Comparison of ENCODE assay signal across 1 cellular context in the genomic region with DNA sequence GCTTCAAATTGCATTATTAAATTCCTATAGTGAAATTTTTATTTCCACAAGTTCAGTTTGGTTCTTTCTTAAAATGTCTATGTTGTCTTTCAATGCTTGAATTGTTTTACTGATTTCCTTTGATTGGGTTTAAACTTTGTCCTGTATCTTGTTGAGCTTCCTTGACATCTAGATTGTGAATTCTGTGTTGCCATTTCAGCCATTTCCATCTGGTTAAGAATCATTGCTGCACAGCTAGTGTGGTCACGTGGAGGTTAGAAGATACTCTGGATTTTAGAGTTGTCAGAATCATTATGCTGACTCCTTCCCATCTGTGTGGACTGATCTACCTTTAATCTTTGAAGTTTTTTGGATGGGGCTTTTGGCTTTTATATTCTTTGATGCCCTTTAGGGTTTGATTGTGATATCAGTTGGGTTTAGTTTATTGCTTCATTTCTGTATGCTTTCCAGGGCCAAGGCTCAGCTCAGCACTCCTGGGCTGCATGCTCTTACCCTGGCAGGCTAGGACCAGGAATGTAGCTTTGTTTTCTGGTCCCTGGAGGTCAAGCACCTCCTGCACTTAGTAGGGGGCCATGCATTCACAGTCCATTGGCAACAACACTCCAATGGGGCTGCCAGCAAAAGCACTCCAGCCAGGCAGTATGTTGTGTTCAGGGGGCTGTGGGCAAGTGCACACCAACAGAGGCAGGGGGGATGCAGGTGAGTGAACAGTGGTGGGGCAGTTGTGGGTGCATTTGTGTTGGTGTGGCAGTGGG.
TF ChIP-seq lines count a peak whose summit lies in the region.

No MANE protein-coding gene starts in this region.

TF ChIP-seq in H1, 55 proteins besides CTCF, POLR2A, EP300 and RAD21:
- TF ChIP-seq SIX5 (IDR thresholded peaks at IDR 0.05; ENCODE audit: low read depth, low read length), result no peak
- no peak for TF ChIP-seq SIRT6 (IDR thresholded peaks at IDR 0.05; ENCODE audit: low read length)
- TF ChIP-seq CREB1 (IDR thresholded peaks at IDR 0.05), result no peak
- TF ChIP-seq, protein P1, sequence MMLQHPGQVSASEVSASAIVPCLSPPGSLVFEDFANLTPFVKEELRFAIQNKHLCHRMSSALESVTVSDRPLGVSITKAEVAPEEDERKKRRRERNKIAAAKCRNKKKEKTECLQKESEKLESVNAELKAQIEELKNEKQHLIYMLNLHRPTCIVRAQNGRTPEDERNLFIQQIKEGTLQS (IDR thresholded peaks at IDR 0.05; ENCODE audit: insufficient read depth, low read depth, low read length), result no peak
- TF ChIP-seq SAP30 (IDR thresholded peaks at IDR 0.05; ENCODE audit: insufficient read depth, insufficient replicate concordance, low read length), result no peak
- no peak for TF ChIP-seq BACH1 (IDR thresholded peaks at IDR 0.05; ENCODE audit: low read length)
- no peak for TF ChIP-seq SIN3A (conservative IDR thresholded peaks at IDR 0.05 in 1 of 2, IDR thresholded peaks at IDR 0.05 in 1 of 2; ENCODE audit: low read depth in 1 of 2, low read length in 2 of 2)
- no peak for TF ChIP-seq KDM5A (IDR thresholded peaks at IDR 0.05; ENCODE audit: low read length)
- TF ChIP-seq TBP (IDR thresholded peaks at IDR 0.05; ENCODE audit: low read depth, low read length), result no peak
- no peak for TF ChIP-seq CBX5 (IDR thresholded peaks at IDR 0.05; ENCODE audit: low read depth, low read length)
- TF ChIP-seq SUZ12 (IDR thresholded peaks at IDR 0.05; ENCODE audit: low read length), result no peak
- no peak for TF ChIP-seq TAF7 (optimal IDR thresholded peaks at IDR 0.05; ENCODE audit: borderline replicate concordance, low read depth, low read length)
- no peak for TF ChIP-seq JUND (IDR thresholded peaks at IDR 0.05; ENCODE audit: low read length)
- no peak for TF ChIP-seq EGR1 (IDR thresholded peaks at IDR 0.05; ENCODE audit: borderline replicate concordance, low read depth, low read length)
- no peak for TF ChIP-seq SP4 (IDR thresholded peaks at IDR 0.05; ENCODE audit: low read length)
- TF ChIP-seq HDAC6 (IDR thresholded peaks at IDR 0.05; ENCODE audit: low read depth, low read length), result no peak
- TF ChIP-seq RFX5 (IDR thresholded peaks at IDR 0.05; ENCODE audit: borderline replicate concordance, low read depth, low read length), result no peak
- TF ChIP-seq BRCA1 (IDR thresholded peaks at IDR 0.05; ENCODE audit: low read depth, low read length), result no peak
